Comparison of ENCODE assay signal across 1 cellular context in genomic region chr16:30064746-30065111, GRCh38.
TF ChIP-seq lines count a peak whose summit lies in the region.

No MANE protein-coding gene starts in this region.

TF ChIP-seq in IMR-90, 13 proteins besides CTCF, POLR2A, EP300 and RAD21 (continued from another document):
- no peak for TF ChIP-seq USF2 (IDR thresholded peaks at IDR 0.05; ENCODE audit: low read depth, low read length)
- TF ChIP-seq SMC3 (IDR thresholded peaks at IDR 0.05; ENCODE audit: low read depth, low read length) = no peak
- TF ChIP-seq CEBPB (IDR thresholded peaks at IDR 0.05; ENCODE audit: low read depth, low read length) = no peak
- TF ChIP-seq CHD1 (IDR thresholded peaks at IDR 0.05; ENCODE audit: low read depth, low read length) = no peak
- TF ChIP-seq FOS (IDR thresholded peaks at IDR 0.05; ENCODE audit: low read depth, low read length) = no peak
- TF ChIP-seq MXI1 (IDR thresholded peaks at IDR 0.05; ENCODE audit: borderline replicate concordance, low read depth, low read length) = no peak
